2 cellular contexts compared by ENCODE assay signal in the genomic region with DNA sequence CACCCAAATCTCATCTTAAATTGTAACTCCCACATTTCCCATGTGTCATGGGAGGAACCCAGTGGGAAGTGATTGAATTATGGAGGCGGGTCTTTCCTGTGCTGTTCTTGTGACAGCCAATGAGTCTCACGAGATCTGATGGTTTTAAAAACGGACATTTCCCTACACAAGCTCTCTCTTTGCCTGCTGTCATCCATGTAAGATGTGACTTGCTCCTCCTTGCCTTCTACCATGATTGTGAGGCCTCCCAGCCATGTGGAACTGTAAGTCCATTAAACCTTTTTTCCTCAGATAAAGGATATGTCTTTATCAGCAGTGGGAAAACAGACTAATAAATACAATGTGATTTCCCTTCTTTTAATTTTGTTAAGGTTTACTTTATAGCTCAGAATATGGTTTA. TPM values are rescaled to one million over a fixed set of nuclear protein-coding genes. Genes with fewer than 3 reads are reported as not detected.
"Had no signal": no experiment of that assay in that cellular context is flagged by ENCODE, and none has a peak within 500 bp of the region (broad histone marks: within the 10 kb centered on the region; RNA-seq: fewer than 3 reads in every experiment).

No MANE protein-coding gene starts in this region.

RNA-seq across cellular contexts. Expression of a gene that starts 30.1 kb away (rescaled TPM):
- total RNA-seq: OCI-LY7 had no signal
- polyA plus RNA-seq: SK-N-SH had no signal
